ENCODE assay signal across 8 cellular contexts in genomic region chr4:112636688-112637551, GRCh38. TPM values are rescaled to one million over a fixed set of nuclear protein-coding genes. Genes with fewer than 3 reads are reported as not detected.
DNase-seq lines count a peak whose midpoint lies in the region; ATAC-seq, FAIRE-seq and TF ChIP-seq lines count a peak whose summit lies in the region.

Gene LARP7 (plus strand): TSS chr4:112637143. CDS start chr4:112644670, 7,527 bp downstream.
Gene ZGRF1 (minus strand): TSS chr4:112636909. CDS start chr4:112633176, 3,733 bp downstream.

- no peaks in the 10 kb centered on the region for H3K9me3 ChIP-seq in left ventricle myocardium inferior (replicated peaks)

- H3K4me1 Mint-ChIP-seq in progenitor cell of endocrine pancreas (ENCODE audit: low read depth): peaks cover 6% of the 10 kb centered on the region

- peaks cover 4% of the 10 kb centered on the region for H3K36me3 ChIP-seq in left ventricle myocardium inferior
- no peaks in the 10 kb centered on the region for H3K36me3 ChIP-seq in urinary bladder (ENCODE audit: insufficient read depth)

- intact Hi-C loops in left ventricle myocardium inferior (cut with micrococcal nuclease): no loop called here

- no peaks in the 10 kb centered on the region for H3K27me3 Mint-ChIP-seq in progenitor cell of endocrine pancreas

- no peaks in the 10 kb centered on the region for H3K9me3 Mint-ChIP-seq in progenitor cell of endocrine pancreas (ENCODE audit: low read depth)

- peak; percentile 77 for TF ChIP-seq POLR2A in GM12892 (IDR thresholded peaks at IDR 0.05; ENCODE audit: low read depth, low read length)

- H3K4me3 ChIP-seq in left ventricle myocardium inferior: peak within 1 kb of the TSS; percentile 82
- peak within 1 kb of the TSS; percentile 34 for H3K4me3 ChIP-seq in urinary bladder (ENCODE audit: low read depth, low read length)

- peaks cover 56% of the 10 kb centered on the region for H3K4me1 ChIP-seq in left ventricle myocardium inferior
- peaks cover 2% of the 10 kb centered on the region for H3K4me1 ChIP-seq in urinary bladder (ENCODE audit: insufficient read depth)

- FAIRE-seq in GM12892 (lab: Jason Lieb, UNC): peak; percentile 98

- no peaks in the 10 kb centered on the region for H3K27me3 ChIP-seq in left ventricle myocardium inferior (ENCODE audit: low read depth)

- peak within 1 kb of the TSS; percentile 98 for H3K27ac ChIP-seq in left ventricle myocardium inferior (replicated peaks)
- H3K27ac ChIP-seq in urinary bladder (ENCODE audit: low read depth): peak within 1 kb of the TSS; percentile 89

- no peak within 1 kb of the TSS for H3K4me3 Mint-ChIP-seq in progenitor cell of endocrine pancreas (ENCODE audit: low read depth)

- DNase-seq in GM12892 (ENCODE audit: insufficient read length) (peak; percentile 70), NCI-H146 (lab: John Stamatoyannopoulos, UW) (peak; percentile 96), T-helper 1 cell (peak; percentile 96 to 99 (median 98)), amniotic stem cell (lab: John Stamatoyannopoulos, UW) (peak; percentile 99), left ventricle myocardium inferior (peak; percentile 99), progenitor cell of endocrine pancreas (ENCODE audit: low spot score, unreplicated experiment) (peak; percentile 92)

- WGBS in urinary bladder: under 1% methylated on average over 66 of the region's 66 CpGs

- H3K36me3 Mint-ChIP-seq in progenitor cell of endocrine pancreas (ENCODE audit: insufficient read depth): peaks cover 2% of the 10 kb centered on the region

- TF ChIP-seq CTCF in left ventricle myocardium inferior (IDR thresholded peaks at IDR 0.05; ENCODE audit: borderline replicate concordance) (peak; percentile 91), progenitor cell of endocrine pancreas (IDR thresholded peaks at IDR 0.05; ENCODE audit: unreplicated experiment) (peak; percentile 83)

- no peak within 1 kb of the TSS for H3K27ac Mint-ChIP-seq in progenitor cell of endocrine pancreas

- peak; percentile 90 for ATAC-seq in HG02852 (IDR thresholded peaks at IDR 0.05; ENCODE audit: unreplicated experiment)

RNA-seq across cellular contexts. Expression of gene LARP7, which starts in this region (rescaled TPM):
- polyA plus RNA-seq in GM12892 (2012; ENCODE audit: missing spikeins): 60.8 TPM
- 62.0 TPM for total RNA-seq in left ventricle myocardium inferior
- 49.8 and 50.6 TPM in 2 replicates for total RNA-seq in progenitor cell of endocrine pancreas
- total RNA-seq in urinary bladder: 67.8 TPM
- polyA plus RNA-seq in urinary bladder: 40.3 TPM

RNA-seq across cellular contexts. Expression of gene ZGRF1, which starts in this region (rescaled TPM):
- 15.8 TPM for polyA plus RNA-seq in GM12892 (2012; ENCODE audit: missing spikeins)
- total RNA-seq in left ventricle myocardium inferior (2.7 TPM), progenitor cell of endocrine pancreas (19.7 and 20.0 TPM in 2 replicates), urinary bladder (34.6 TPM)
- polyA plus RNA-seq in urinary bladder: 1.6 TPM

Comparison
In these comparisons a context has a peak if more than half of its experiments do, and no peak if none do; other contexts are left out.
1. Peak in every context shown above with its lines: DNase-seq, ATAC-seq, H3K4me3 ChIP-seq and H3K27ac ChIP-seq.